Comparison of ENCODE assay signal across 8 cellular contexts in genomic region chr5:100900796-100901731, GRCh38. TPM values are rescaled to one million over a fixed set of nuclear protein-coding genes. Genes with fewer than 3 reads are reported as not detected.
A peak's percentile ranks its signal among the peaks of the same experiment; 100 is the strongest.
DNase-seq lines count a peak whose midpoint lies in the region; ATAC-seq and TF ChIP-seq lines count a peak whose summit lies in the region.

No MANE protein-coding gene starts in this region.

- H3K79me2 ChIP-seq in DOHH2 (ENCODE audit: control insufficient read depth, low read length) = peaks cover 56% of the 10 kb centered on the region
- peaks cover 90% of the 10 kb centered on the region for H3K79me2 ChIP-seq in SU-DHL-6 (ENCODE audit: insufficient read depth, low read length)

- peak overlapping the region; percentile 82 for H3K27ac ChIP-seq in DOHH2 (ENCODE audit: low read depth, low read length)
- H3K27ac ChIP-seq in SU-DHL-6 (ENCODE audit: low read depth, low read length) = peak overlapping the region; percentile 98
- H3K27ac ChIP-seq in adrenal gland = peak overlapping the region in 3 of 5 donors; percentile 48 to 77 (median 54)

- H3K9ac ChIP-seq in SU-DHL-6 (ENCODE audit: low read length) = peak overlapping the region; percentile 69
- peak overlapping the region; percentile 73 for H3K9ac ChIP-seq in skeletal muscle satellite cell (ENCODE audit: low read depth, low read length)

- H3K9me2 ChIP-seq in DOHH2 (replicated peaks; ENCODE audit: control insufficient read depth, low read length) = no peaks in the 10 kb centered on the region
- H3K9me2 ChIP-seq in SU-DHL-6 (replicated peaks; ENCODE audit: insufficient read depth, low read length) = no peaks in the 10 kb centered on the region

- H3K4me1 ChIP-seq in DOHH2 (ENCODE audit: control insufficient read depth, low read length) (peaks cover 73% of the 10 kb centered on the region), adrenal gland (replicated peaks in 1 of 2) (no peaks in the 10 kb centered on the region), skeletal muscle satellite cell (ENCODE audit: control insufficient read depth, insufficient read depth, low read length) (peaks cover 26% of the 10 kb centered on the region)

- H3F3A ChIP-seq in DOHH2 (ENCODE audit: control insufficient read depth, insufficient read depth) (peaks cover 24% of the 10 kb centered on the region), SU-DHL-6 (ENCODE audit: insufficient read depth) (peaks cover 55% of the 10 kb centered on the region)

- H3K4me2 ChIP-seq in DOHH2 (ENCODE audit: low read length) (peak overlapping the region; percentile 77), SU-DHL-6 (ENCODE audit: low read depth, low read length, poor library complexity, severe bottlenecking) (peak overlapping the region; percentile 92), skeletal muscle satellite cell (ENCODE audit: low read length) (peak overlapping the region; percentile 96)

- WGBS in adrenal gland, 4 donors = 2 to 13% (median 3%) methylated on average over 21 to 46 of the region's 46 CpGs

- peak overlapping the region; percentile 89 for H3K4me3 ChIP-seq in DOHH2 (ENCODE audit: low read length)
- H3K4me3 ChIP-seq in MG63 = peak overlapping the region; percentile 32
- peak overlapping the region; percentile 90 for H3K4me3 ChIP-seq in SU-DHL-6 (ENCODE audit: insufficient read depth, low read length, poor library complexity, severe bottlenecking)
- peak overlapping the region in 1 of 4 donors; percentile 52 for H3K4me3 ChIP-seq in adrenal gland
- peak overlapping the region; percentile 36 for H3K4me3 ChIP-seq in iPS-11a (ENCODE audit: low read depth, low read length)
- H3K4me3 ChIP-seq in skeletal muscle satellite cell (ENCODE audit: low read length) = peak overlapping the region; percentile 76

- H3K36me3 ChIP-seq in DOHH2 (ENCODE audit: control insufficient read depth, low read length) (peaks cover 34% of the 10 kb centered on the region), MG63 (no peaks in the 10 kb centered on the region), SU-DHL-6 (ENCODE audit: low read length) (peaks cover 16% of the 10 kb centered on the region), adrenal gland (replicated peaks in 1 of 2) (no peaks in the 10 kb centered on the region), skeletal muscle satellite cell (ENCODE audit: insufficient read depth, low read length) (no peaks in the 10 kb centered on the region)

- peak; percentile 36 for ATAC-seq in GM21737 (IDR thresholded peaks at IDR 0.05; ENCODE audit: unreplicated experiment)

- H2AFZ ChIP-seq in SU-DHL-6 (ENCODE audit: low read depth, low read length, severe bottlenecking) = no peak overlapping the region

- no peaks in the 10 kb centered on the region; the same call in 1 of the 2 replicates for H3K9me3 ChIP-seq in DOHH2 (ENCODE audit: control insufficient read depth, insufficient read depth, low read length)
- H3K9me3 ChIP-seq in MG63 = no peaks in the 10 kb centered on the region; the same call in 1 of the 2 replicates
- H3K9me3 ChIP-seq in SU-DHL-6 (ENCODE audit: insufficient read depth, low read length) = no peaks in the 10 kb centered on the region
- no peaks in the 10 kb centered on the region for H3K9me3 ChIP-seq in adrenal gland (replicated peaks in 1 of 3)
- no peaks in the 10 kb centered on the region for H3K9me3 ChIP-seq in skeletal muscle satellite cell (replicated peaks; ENCODE audit: low read length)

- peak; percentile 64 for DNase-seq in MG63
- peak; percentile 37 to 73 (median 54) for DNase-seq in adrenal gland
- no peak for DNase-seq in hippocampal formation (lab: John Stamatoyannopoulos, UW)

- H3K27me3 ChIP-seq in DOHH2 (ENCODE audit: control insufficient read depth, low read length) = peaks cover 4% of the 10 kb centered on the region; the same call in 1 of the 2 replicates
- peaks cover 49% of the 10 kb centered on the region for H3K27me3 ChIP-seq in MG63
- no peaks in the 10 kb centered on the region for H3K27me3 ChIP-seq in SU-DHL-6 (ENCODE audit: low read length)
- H3K27me3 ChIP-seq in adrenal gland = no peaks in the 10 kb centered on the region
- H3K27me3 ChIP-seq in skeletal muscle satellite cell (ENCODE audit: control insufficient read depth, insufficient read depth, low read length) = peaks cover 2% of the 10 kb centered on the region

- H4K20me1 ChIP-seq in DOHH2 (ENCODE audit: control insufficient read depth, insufficient read depth, low read depth, low read length) (no peaks in the 10 kb centered on the region), SU-DHL-6 (ENCODE audit: low read depth, low read length) (no peaks in the 10 kb centered on the region)

- intact Hi-C loops in adrenal gland (cut with DNase I) = no loop called here

- no peak for TF ChIP-seq POLR2A in adrenal gland (IDR thresholded peaks at IDR 0.05)

- TF ChIP-seq CTCF in DOHH2 (IDR thresholded peaks at IDR 0.05; ENCODE audit: low read depth, low read length, poor library complexity, severe bottlenecking) = no peak
- TF ChIP-seq CTCF in SU-DHL-6 (IDR thresholded peaks at IDR 0.05; ENCODE audit: insufficient read depth, low read length, poor library complexity, severe bottlenecking) = no peak
- TF ChIP-seq CTCF in adrenal gland (IDR thresholded peaks at IDR 0.05) = no peak

RNA-seq across cellular contexts. Expression of gene ST8SIA4, which starts 2.0 kb away (rescaled TPM):
- not detected in 2 replicates for total RNA-seq in MG63 (2014; rRNA removed; shearing (Covaris generic); ENCODE audit: low replicate concordance)
- 10 to 100 TPM in 1 of 8 donors, 1 to 10 TPM in 6, under 1 TPM in 1; 0.85 to 11.4 (median 7.5) TPM for total RNA-seq in adrenal gland
- polyA plus RNA-seq in adrenal gland = 1 to 10 TPM in 1 of 3 donors, under 1 TPM in 2; 0.94 to 2.2 (median 0.97) TPM
- under 0.01 and 0.22 TPM in 2 replicates for total RNA-seq in skeletal muscle satellite cell (2012; rRNA removed)

Comparison
In these comparisons a context has a peak if more than half of its experiments do, and no peak if none do; other contexts are left out.
1. DNase-seq: peak in MG63 (single experiment) and adrenal gland (7 of 7); none in hippocampal formation (0 of 2).
2. Peak in every context shown above with its lines, with median percentiles within 50 percentile points of each other: H3K27ac ChIP-seq and H3K4me2 ChIP-seq.